Comparison of ENCODE assay signal across 10 cellular contexts in the genomic region with DNA sequence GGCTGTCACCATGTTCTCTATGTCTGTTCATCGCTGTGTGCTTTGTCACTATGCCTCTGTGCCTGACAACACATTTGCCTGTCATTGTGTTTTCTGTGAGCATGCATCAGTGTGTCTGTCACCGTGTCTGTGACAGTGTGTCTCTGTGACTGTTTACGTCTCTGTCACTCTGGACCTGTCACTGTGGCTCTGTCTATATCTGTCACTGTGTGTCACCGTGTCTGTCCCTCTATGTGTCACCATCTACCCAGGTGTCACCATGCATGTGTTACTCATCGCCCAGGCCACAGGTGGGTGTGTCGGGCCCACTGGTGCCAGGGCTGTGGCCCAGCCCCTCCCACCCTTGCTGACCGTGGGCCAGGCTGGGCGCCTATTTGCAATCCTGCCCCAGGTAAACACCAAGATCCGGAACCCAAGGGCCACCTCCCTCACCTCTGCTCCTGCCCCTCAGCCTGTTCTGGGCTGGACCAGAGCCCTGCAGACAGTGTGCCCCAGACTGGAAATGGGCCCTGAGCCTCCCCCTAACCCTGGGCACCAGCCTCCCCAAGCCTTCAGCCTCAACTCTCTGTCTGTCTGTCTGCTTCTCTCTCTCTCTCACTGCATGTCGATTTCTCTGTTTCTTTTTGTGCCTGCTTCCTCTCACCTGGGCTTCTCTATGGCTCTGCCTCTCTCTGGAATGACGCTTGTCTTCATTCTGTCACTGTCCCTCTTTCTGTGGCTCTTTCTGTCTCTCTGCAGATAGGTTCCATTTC. TPM values are rescaled to one million over a fixed set of nuclear protein-coding genes. Genes with fewer than 3 reads are reported as not detected.
DNase-seq lines count a peak whose midpoint lies in the region; ATAC-seq and TF ChIP-seq lines count a peak whose summit lies in the region.
"Had no signal": no experiment of that assay in that cellular context is flagged by ENCODE, and none has a peak within 500 bp of the region (broad histone marks: within the 10 kb centered on the region; RNA-seq: fewer than 3 reads in every experiment).

No MANE protein-coding gene starts in this region.

- peak; percentile 98 for DNase-seq in SW480 (ENCODE audit: low spot score)
- no peak for DNase-seq in mesothelial cell of epicardium (ENCODE audit: low spot score in 2 of 2, unreplicated experiment in 2 of 2)
- DNase-seq in ovary = no peak
- no peak for DNase-seq in NCI-H1436 treated with DMSO at 0.1 percent for 48 hours (lab: John Stamatoyannopoulos, UW)
- DNase-seq: amniotic stem cell; CD4-positive, alpha-beta memory T cell; NCI-H1048 had no signal

- H3K4me1 ChIP-seq in BLaER1 treated with 17β-estradiol and CSF1 and Interleukin-3, amounts not matched to agents 10 nM and 100 nM = peaks cover 30 to 75% (median 62%) of the 10 kb centered on the region in 10 experiments
- H3K4me1 ChIP-seq in ovary (ENCODE audit: insufficient read depth) = peaks cover 6% of the 10 kb centered on the region

- H3K27ac Mint-ChIP-seq in mesothelial cell of epicardium = peak overlapping the region; percentile 51

- no peak overlapping the region for H3K4me3 ChIP-seq in BLaER1 treated with 17β-estradiol and CSF1 and Interleukin-3, amounts not matched to agents 10 nM and 100 nM
- no peak overlapping the region for H3K4me3 ChIP-seq in ovary

- intact Hi-C loops in ovary (cut with DNase I) = no loop called here

- H3K27me3 Mint-ChIP-seq in mesothelial cell of epicardium (ENCODE audit: low read depth) = peaks cover 2% of the 10 kb centered on the region

- H3K4me2 ChIP-seq in BLaER1 treated with 17β-estradiol and CSF1 and Interleukin-3, amounts not matched to agents 10 nM and 100 nM = peak overlapping the region; percentile 78 to 99 (median 97)

- no peak for ATAC-seq in GM18861 (IDR thresholded peaks at IDR 0.05; ENCODE audit: unreplicated experiment)

- H3K36me3 ChIP-seq in BLaER1 treated with 17β-estradiol and CSF1 and Interleukin-3, amounts not matched to agents 10 nM and 100 nM = no peaks in the 10 kb centered on the region
- H3K36me3 ChIP-seq in ovary = no peaks in the 10 kb centered on the region

- no peak for TF ChIP-seq EP300 in ovary (IDR thresholded peaks at IDR 0.05)

- H3K36me3 Mint-ChIP-seq in mesothelial cell of epicardium = peaks cover under 1% of the 10 kb centered on the region

- 78 to 86% (median 84%) methylated on average over 11 of the region's 11 CpGs for WGBS in ovary, 3 donors

- TF ChIP-seq CTCF in mesothelial cell of epicardium (IDR thresholded peaks at IDR 0.05; ENCODE audit: unreplicated experiment) (no peak), ovary (IDR thresholded peaks at IDR 0.05) (no peak)

- no peaks in the 10 kb centered on the region for H3K9me3 ChIP-seq in BLaER1 treated with 17β-estradiol and CSF1 and Interleukin-3, amounts not matched to agents 10 nM and 100 nM (replicated peaks in 1 of 11)
- H3K9me3 ChIP-seq in ovary = no peaks in the 10 kb centered on the region

- no peak for TF ChIP-seq POLR2A in ovary (IDR thresholded peaks at IDR 0.05)

- no peak overlapping the region for H3K4me3 Mint-ChIP-seq in mesothelial cell of epicardium

- H3K9me3 Mint-ChIP-seq in mesothelial cell of epicardium = no peaks in the 10 kb centered on the region
- H3K9me3 Mint-ChIP-seq: CD4-positive, alpha-beta memory T cell had no signal

- peaks cover 5 to 25% (median 16%) of the 10 kb centered on the region in 11 experiments; a peak in 19 of 22 replicates for H4K20me1 ChIP-seq in BLaER1 treated with 17β-estradiol and CSF1 and Interleukin-3, amounts not matched to agents 10 nM and 100 nM

- H3K27ac ChIP-seq in BLaER1 treated with 17β-estradiol and CSF1 and Interleukin-3, amounts not matched to agents 10 nM and 100 nM = no peak overlapping the region
- no peak overlapping the region for H3K27ac ChIP-seq in ovary

- peaks cover 22% of the 10 kb centered on the region for H3K4me1 Mint-ChIP-seq in mesothelial cell of epicardium

- peaks cover 0 to 17% (median 0%) of the 10 kb centered on the region in 11 experiments; a peak in 2 of 22 replicates for H3K27me3 ChIP-seq in BLaER1 treated with 17β-estradiol and CSF1 and Interleukin-3, amounts not matched to agents 10 nM and 100 nM
- H3K27me3 ChIP-seq in ovary = no peaks in the 10 kb centered on the region

- H3K9ac ChIP-seq in BLaER1 treated with 17β-estradiol and CSF1 and Interleukin-3, amounts not matched to agents 10 nM and 100 nM = peak overlapping the region in 1 of 11 experiments; percentile 75; a peak in 1 of 22 replicates

RNA-seq across cellular contexts. Expression of gene IRF2BP1, which starts 7.7 kb away (rescaled TPM):
- total RNA-seq in mesothelial cell of epicardium (33.8 to 34.6 TPM (median 34.1 TPM) in 3 replicates), ovary (10 to 100 TPM; 30.4 to 59.4 (median 41.4) TPM)
- 10 to 100 TPM in 1 of 2 donors, 1 to 10 TPM in 1; 2.7 to 29.5 TPM for polyA plus RNA-seq in ovary

RNA-seq across cellular contexts. Expression of gene FOXA3, which starts 14.1 kb away (rescaled TPM):
- total RNA-seq in mesothelial cell of epicardium (not detected in 3 replicates), ovary (under 1 TPM in 1 of 7 donors, not detected in 6; 0.26 TPM)
- polyA plus RNA-seq in ovary = under 1 TPM in 1 of 2 donors, not detected in 1; 0.04 TPM
- total RNA-seq: CD4-positive, alpha-beta memory T cell; temporal lobe had no signal
- polyA plus RNA-seq: CD4-positive, alpha-beta memory T cell had no signal

RNA-seq across cellular contexts. Expression of gene SYMPK, which starts 15.3 kb away (rescaled TPM):
- 89.3 to 93.4 TPM (median 92.6 TPM) in 3 replicates for total RNA-seq in mesothelial cell of epicardium
- 10 to 100 TPM; 24.8 to 61.9 (median 52.2) TPM for total RNA-seq in ovary
- 10 to 100 TPM; 37.7 to 41.9 TPM for polyA plus RNA-seq in ovary

RNA-seq across cellular contexts. Expression of gene MYPOP, which starts 24.2 kb away (rescaled TPM):
- total RNA-seq in mesothelial cell of epicardium (10.4 to 11.5 TPM (median 10.9 TPM) in 3 replicates), ovary (1 to 10 TPM; 3.0 to 9.1 (median 7.0) TPM)
- 1 to 10 TPM; 4.2 to 4.4 TPM for polyA plus RNA-seq in ovary

RNA-seq across cellular contexts. Expression of gene NANOS2, which starts 36.4 kb away (rescaled TPM):
- not detected in 3 replicates for total RNA-seq in mesothelial cell of epicardium
- total RNA-seq in ovary = not detected
- polyA plus RNA-seq in ovary = not detected
- total RNA-seq: CD4-positive, alpha-beta memory T cell; temporal lobe had no signal
- polyA plus RNA-seq: CD4-positive, alpha-beta memory T cell had no signal
